ENCODE assay signal across 1 cellular context in the genomic region with DNA sequence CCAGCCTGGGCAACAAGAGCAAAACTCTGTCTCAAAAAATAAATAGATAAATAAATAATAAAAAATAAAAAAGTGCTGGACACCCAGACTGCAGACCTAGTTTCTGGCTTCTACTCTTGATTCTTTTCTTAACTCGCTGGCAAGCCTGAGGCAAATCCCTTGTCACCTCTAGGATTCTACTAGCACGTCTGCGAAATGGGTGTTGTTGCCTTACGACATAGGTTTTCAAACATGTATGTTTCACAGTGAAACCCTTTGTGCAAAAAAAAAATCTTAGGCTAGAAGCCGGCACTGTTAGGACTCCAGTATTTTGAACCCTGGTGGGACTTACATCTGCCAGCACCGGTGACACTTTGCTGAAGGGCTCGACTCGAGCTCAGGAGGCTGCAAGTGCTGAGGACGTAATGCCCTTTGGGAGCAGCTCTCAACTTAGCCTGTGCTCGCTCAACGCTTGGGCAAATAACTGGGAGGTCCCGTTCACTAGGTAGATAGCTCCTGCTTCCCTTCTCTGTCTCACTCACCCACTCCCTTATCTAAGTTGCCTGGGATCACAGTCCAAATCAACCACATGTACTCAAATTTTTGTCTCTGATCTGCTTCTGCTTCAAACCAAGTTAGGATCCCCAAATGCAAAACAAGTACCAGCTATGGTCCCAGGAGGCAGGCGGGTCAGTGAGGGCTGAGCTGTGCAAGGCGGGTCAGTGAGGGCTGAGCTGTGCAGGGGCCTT.
TF ChIP-seq lines count a peak whose summit lies in the region.

No MANE protein-coding gene starts in this region.

TF ChIP-seq in HepG2, 621 proteins besides CTCF, POLR2A, EP300 and RAD21 (continued from another document and continues in another):
- TF ChIP-seq, protein P1, sequence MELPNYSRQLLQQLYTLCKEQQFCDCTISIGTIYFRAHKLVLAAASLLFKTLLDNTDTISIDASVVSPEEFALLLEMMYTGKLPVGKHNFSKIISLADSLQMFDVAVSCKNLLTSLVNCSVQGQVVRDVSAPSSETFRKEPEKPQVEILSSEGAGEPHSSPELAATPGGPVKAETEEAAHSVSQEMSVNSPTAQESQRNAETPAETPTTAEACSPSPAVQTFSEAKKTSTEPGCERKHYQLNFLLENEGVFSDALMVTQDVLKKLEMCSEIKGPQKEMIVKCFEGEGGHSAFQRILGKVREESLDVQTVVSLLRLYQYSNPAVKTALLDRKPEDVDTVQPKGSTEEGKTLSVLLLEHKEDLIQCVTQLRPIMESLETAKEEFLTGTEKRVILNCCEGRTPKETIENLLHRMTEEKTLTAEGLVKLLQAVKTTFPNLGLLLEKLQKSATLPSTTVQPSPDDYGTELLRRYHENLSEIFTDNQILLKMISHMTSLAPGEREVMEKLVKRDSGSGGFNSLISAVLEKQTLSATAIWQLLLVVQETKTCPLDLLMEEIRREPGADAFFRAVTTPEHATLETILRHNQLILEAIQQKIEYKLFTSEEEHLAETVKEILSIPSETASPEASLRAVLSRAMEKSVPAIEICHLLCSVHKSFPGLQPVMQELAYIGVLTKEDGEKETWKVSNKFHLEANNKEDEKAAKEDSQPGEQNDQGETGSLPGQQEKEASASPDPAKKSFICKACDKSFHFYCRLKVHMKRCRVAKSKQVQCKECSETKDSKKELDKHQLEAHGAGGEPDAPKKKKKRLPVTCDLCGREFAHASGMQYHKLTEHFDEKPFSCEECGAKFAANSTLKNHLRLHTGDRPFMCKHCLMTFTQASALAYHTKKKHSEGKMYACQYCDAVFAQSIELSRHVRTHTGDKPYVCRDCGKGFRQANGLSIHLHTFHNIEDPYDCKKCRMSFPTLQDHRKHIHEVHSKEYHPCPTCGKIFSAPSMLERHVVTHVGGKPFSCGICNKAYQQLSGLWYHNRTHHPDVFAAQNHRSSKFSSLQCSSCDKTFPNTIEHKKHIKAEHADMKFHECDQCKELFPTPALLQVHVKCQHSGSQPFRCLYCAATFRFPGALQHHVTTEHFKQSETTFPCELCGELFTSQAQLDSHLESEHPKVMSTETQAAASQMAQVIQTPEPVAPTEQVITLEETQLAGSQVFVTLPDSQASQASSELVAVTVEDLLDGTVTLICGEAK (IDR thresholded peaks at IDR 0.05): no peak
- TF ChIP-seq, protein P1 (CRISPR knock-in tag; IDR thresholded peaks at IDR 0.05): no peak
- TF ChIP-seq RARA (CRISPR knock-in tag; IDR thresholded peaks at IDR 0.05) (peak; percentile 15; the same call in 1 of the 2 replicates), MED13 (CRISPR knock-in tag; IDR thresholded peaks at IDR 0.05) (no peak), ZNF160 (CRISPR knock-in tag; IDR thresholded peaks at IDR 0.05) (no peak), ZBTB7A (CRISPR knock-in tag; IDR thresholded peaks at IDR 0.05) (peak; percentile 63; the same call in 1 of the 2 replicates), ZNF143 (CRISPR knock-in tag; IDR thresholded peaks at IDR 0.05) (no peak), ZNF33A (CRISPR knock-in tag; IDR thresholded peaks at IDR 0.05; ENCODE audit: borderline replicate concordance) (no peak), DMAP1 (CRISPR knock-in tag; IDR thresholded peaks at IDR 0.05) (peak; percentile 72; the same call in 1 of the 2 replicates), ERF (CRISPR knock-in tag; IDR thresholded peaks at IDR 0.05) (peak; percentile 55; the same call in 1 of the 2 replicates), NBN (conservative IDR thresholded peaks at IDR 0.05) (no peak), LCORL (IDR thresholded peaks at IDR 0.05) (no peak), LCORL (CRISPR knock-in tag; IDR thresholded peaks at IDR 0.05) (peak; percentile 71; the same call in 1 of the 2 replicates), ZNF788 (CRISPR knock-in tag; IDR thresholded peaks at IDR 0.05; ENCODE audit: borderline replicate concordance) (no peak; the same call in 1 of the 2 replicates)
- TF ChIP-seq, protein P2, sequence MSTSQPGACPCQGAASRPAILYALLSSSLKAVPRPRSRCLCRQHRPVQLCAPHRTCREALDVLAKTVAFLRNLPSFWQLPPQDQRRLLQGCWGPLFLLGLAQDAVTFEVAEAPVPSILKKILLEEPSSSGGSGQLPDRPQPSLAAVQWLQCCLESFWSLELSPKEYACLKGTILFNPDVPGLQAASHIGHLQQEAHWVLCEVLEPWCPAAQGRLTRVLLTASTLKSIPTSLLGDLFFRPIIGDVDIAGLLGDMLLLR (CRISPR knock-in tag; IDR thresholded peaks at IDR 0.05): no peak
- TF ChIP-seq, protein P3, sequence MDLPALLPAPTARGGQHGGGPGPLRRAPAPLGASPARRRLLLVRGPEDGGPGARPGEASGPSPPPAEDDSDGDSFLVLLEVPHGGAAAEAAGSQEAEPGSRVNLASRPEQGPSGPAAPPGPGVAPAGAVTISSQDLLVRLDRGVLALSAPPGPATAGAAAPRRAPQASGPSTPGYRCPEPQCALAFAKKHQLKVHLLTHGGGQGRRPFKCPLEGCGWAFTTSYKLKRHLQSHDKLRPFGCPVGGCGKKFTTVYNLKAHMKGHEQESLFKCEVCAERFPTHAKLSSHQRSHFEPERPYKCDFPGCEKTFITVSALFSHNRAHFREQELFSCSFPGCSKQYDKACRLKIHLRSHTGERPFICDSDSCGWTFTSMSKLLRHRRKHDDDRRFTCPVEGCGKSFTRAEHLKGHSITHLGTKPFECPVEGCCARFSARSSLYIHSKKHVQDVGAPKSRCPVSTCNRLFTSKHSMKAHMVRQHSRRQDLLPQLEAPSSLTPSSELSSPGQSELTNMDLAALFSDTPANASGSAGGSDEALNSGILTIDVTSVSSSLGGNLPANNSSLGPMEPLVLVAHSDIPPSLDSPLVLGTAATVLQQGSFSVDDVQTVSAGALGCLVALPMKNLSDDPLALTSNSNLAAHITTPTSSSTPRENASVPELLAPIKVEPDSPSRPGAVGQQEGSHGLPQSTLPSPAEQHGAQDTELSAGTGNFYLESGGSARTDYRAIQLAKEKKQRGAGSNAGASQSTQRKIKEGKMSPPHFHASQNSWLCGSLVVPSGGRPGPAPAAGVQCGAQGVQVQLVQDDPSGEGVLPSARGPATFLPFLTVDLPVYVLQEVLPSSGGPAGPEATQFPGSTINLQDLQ (CRISPR knock-in tag; IDR thresholded peaks at IDR 0.05): no peak
- TF ChIP-seq, protein P4, sequence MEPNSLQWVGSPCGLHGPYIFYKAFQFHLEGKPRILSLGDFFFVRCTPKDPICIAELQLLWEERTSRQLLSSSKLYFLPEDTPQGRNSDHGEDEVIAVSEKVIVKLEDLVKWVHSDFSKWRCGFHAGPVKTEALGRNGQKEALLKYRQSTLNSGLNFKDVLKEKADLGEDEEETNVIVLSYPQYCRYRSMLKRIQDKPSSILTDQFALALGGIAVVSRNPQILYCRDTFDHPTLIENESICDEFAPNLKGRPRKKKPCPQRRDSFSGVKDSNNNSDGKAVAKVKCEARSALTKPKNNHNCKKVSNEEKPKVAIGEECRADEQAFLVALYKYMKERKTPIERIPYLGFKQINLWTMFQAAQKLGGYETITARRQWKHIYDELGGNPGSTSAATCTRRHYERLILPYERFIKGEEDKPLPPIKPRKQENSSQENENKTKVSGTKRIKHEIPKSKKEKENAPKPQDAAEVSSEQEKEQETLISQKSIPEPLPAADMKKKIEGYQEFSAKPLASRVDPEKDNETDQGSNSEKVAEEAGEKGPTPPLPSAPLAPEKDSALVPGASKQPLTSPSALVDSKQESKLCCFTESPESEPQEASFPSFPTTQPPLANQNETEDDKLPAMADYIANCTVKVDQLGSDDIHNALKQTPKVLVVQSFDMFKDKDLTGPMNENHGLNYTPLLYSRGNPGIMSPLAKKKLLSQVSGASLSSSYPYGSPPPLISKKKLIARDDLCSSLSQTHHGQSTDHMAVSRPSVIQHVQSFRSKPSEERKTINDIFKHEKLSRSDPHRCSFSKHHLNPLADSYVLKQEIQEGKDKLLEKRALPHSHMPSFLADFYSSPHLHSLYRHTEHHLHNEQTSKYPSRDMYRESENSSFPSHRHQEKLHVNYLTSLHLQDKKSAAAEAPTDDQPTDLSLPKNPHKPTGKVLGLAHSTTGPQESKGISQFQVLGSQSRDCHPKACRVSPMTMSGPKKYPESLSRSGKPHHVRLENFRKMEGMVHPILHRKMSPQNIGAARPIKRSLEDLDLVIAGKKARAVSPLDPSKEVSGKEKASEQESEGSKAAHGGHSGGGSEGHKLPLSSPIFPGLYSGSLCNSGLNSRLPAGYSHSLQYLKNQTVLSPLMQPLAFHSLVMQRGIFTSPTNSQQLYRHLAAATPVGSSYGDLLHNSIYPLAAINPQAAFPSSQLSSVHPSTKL (CRISPR knock-in tag; IDR thresholded peaks at IDR 0.05): peak; percentile 58; the same call in 1 of the 2 replicates
- TF ChIP-seq, protein P5, sequence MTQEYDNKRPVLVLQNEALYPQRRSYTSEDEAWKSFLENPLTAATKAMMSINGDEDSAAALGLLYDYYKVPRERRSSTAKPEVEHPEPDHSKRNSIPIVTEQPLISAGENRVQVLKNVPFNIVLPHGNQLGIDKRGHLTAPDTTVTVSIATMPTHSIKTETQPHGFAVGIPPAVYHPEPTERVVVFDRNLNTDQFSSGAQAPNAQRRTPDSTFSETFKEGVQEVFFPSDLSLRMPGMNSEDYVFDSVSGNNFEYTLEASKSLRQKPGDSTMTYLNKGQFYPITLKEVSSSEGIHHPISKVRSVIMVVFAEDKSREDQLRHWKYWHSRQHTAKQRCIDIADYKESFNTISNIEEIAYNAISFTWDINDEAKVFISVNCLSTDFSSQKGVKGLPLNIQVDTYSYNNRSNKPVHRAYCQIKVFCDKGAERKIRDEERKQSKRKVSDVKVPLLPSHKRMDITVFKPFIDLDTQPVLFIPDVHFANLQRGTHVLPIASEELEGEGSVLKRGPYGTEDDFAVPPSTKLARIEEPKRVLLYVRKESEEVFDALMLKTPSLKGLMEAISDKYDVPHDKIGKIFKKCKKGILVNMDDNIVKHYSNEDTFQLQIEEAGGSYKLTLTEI (CRISPR knock-in tag; conservative IDR thresholded peaks at IDR 0.05): no peak
- TF ChIP-seq, protein P6, sequence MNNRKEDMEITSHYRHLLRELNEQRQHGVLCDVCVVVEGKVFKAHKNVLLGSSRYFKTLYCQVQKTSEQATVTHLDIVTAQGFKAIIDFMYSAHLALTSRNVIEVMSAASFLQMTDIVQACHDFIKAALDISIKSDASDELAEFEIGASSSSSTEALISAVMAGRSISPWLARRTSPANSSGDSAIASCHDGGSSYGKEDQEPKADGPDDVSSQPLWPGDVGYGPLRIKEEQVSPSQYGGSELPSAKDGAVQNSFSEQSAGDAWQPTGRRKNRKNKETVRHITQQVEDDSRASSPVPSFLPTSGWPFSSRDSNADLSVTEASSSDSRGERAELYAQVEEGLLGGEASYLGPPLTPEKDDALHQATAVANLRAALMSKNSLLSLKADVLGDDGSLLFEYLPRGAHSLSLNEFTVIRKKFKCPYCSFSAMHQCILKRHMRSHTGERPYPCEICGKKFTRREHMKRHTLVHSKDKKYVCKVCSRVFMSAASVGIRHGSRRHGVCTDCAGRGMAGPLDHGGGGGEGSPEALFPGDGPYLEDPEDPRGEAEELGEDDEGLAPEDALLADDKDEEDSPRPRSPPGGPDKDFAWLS (CRISPR knock-in tag; IDR thresholded peaks at IDR 0.05; ENCODE audit: borderline replicate concordance): no peak
- TF ChIP-seq, protein P7, sequence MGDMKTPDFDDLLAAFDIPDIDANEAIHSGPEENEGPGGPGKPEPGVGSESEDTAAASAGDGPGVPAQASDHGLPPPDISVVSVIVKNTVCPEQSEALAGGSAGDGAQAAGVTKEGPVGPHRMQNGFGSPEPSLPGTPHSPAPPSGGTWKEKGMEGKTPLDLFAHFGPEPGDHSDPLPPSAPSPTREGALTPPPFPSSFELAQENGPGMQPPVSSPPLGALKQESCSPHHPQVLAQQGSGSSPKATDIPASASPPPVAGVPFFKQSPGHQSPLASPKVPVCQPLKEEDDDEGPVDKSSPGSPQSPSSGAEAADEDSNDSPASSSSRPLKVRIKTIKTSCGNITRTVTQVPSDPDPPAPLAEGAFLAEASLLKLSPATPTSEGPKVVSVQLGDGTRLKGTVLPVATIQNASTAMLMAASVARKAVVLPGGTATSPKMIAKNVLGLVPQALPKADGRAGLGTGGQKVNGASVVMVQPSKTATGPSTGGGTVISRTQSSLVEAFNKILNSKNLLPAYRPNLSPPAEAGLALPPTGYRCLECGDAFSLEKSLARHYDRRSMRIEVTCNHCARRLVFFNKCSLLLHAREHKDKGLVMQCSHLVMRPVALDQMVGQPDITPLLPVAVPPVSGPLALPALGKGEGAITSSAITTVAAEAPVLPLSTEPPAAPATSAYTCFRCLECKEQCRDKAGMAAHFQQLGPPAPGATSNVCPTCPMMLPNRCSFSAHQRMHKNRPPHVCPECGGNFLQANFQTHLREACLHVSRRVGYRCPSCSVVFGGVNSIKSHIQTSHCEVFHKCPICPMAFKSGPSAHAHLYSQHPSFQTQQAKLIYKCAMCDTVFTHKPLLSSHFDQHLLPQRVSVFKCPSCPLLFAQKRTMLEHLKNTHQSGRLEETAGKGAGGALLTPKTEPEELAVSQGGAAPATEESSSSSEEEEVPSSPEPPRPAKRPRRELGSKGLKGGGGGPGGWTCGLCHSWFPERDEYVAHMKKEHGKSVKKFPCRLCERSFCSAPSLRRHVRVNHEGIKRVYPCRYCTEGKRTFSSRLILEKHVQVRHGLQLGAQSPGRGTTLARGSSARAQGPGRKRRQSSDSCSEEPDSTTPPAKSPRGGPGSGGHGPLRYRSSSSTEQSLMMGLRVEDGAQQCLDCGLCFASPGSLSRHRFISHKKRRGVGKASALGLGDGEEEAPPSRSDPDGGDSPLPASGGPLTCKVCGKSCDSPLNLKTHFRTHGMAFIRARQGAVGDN (CRISPR knock-in tag; IDR thresholded peaks at IDR 0.05): peak; percentile 66
